In the genomic region with DNA sequence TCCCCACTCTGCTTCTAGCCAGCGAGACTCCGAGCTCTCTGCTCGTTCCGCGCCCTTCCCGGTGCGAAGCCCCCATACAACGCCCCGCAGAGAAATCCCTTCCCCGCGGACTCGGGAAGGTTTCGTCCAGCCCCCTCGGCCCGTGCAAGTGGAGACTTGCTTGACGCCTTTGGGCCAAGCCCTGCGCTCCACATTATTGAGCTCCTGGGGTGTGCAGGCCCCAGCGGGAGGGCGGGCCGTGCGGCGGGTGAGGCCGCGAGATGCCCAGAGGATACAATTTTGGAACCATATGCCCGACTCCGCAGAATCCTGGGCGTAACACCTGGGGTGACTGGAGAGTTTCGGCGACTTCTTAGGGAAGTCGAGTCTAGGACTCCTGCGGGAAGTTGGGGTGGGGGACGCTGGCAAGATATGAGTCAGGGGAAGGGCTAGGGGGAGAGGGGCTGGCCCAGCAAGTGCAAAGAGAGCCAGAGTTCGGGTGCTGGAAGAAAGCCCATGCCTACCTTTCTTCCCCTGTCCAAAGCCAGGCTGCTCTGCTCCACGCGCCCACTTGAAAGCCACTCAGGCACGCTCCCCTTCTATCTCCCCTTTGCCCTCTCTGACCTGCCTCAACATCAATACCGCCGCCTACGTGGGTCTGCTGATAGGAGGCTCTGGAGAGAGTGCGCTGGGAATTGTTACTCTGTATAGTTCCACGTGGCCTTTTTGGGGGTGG, we compare ENCODE assay signal across 8 cellular contexts. TPM values are rescaled to one million over a fixed set of nuclear protein-coding genes. Genes with fewer than 3 reads are reported as not detected.
DNase-seq lines count a peak whose midpoint lies in the region; ATAC-seq and TF ChIP-seq lines count a peak whose summit lies in the region.

No MANE protein-coding gene starts in this region.

- no peaks in the 10 kb centered on the region for H3K27me3 Mint-ChIP-seq in CD4-positive, CD25-positive, alpha-beta regulatory T cell
- H3K27me3 Mint-ChIP-seq in HFFc6 (ENCODE audit: insufficient read depth) = no peaks in the 10 kb centered on the region
- no peaks in the 10 kb centered on the region for H3K27me3 Mint-ChIP-seq in central memory CD8-positive, alpha-beta T cell
- H3K27me3 Mint-ChIP-seq in natural killer cell treated with Interleukin-12 subunit alpha and Interleukin-12 subunit beta and Interleukin-15 and Interleukin-18, amount 100 ng/mL, for 72 hours = peaks cover 0 to 5% of the 10 kb centered on the region in 2 donors

- H3K36me3 Mint-ChIP-seq in CD4-positive, CD25-positive, alpha-beta regulatory T cell = no peaks in the 10 kb centered on the region
- H3K36me3 Mint-ChIP-seq in HFFc6 (ENCODE audit: low read depth) = no peaks in the 10 kb centered on the region
- H3K36me3 Mint-ChIP-seq in central memory CD8-positive, alpha-beta T cell (ENCODE audit: insufficient read depth) = peaks cover 9% of the 10 kb centered on the region
- H3K36me3 Mint-ChIP-seq in natural killer cell treated with Interleukin-12 subunit alpha and Interleukin-12 subunit beta and Interleukin-15 and Interleukin-18, amount 100 ng/mL, for 72 hours = no peaks in the 10 kb centered on the region

- no peaks in the 10 kb centered on the region for H3K27me3 ChIP-seq in CD4-positive, CD25-positive, alpha-beta regulatory T cell (ENCODE audit: control insufficient read depth, insufficient read depth, low read length)

- peak overlapping the region in 2 of 3 donors; percentile 53 to 71 for H3K27ac Mint-ChIP-seq in CD4-positive, CD25-positive, alpha-beta regulatory T cell
- H3K27ac Mint-ChIP-seq in HFFc6 = peak overlapping the region; percentile 72
- H3K27ac Mint-ChIP-seq in central memory CD8-positive, alpha-beta T cell (ENCODE audit: low read depth) = no peak overlapping the region
- H3K27ac Mint-ChIP-seq in natural killer cell treated with Interleukin-12 subunit alpha and Interleukin-12 subunit beta and Interleukin-15 and Interleukin-18, amount 100 ng/mL, for 72 hours = peak overlapping the region in 1 of 2 donors; percentile 23

- H3K27ac ChIP-seq in CD4-positive, CD25-positive, alpha-beta regulatory T cell (ENCODE audit: insufficient read depth, low read length, poor library complexity, severe bottlenecking) = peak overlapping the region; percentile 51

- H3K36me3 ChIP-seq in CD4-positive, CD25-positive, alpha-beta regulatory T cell (ENCODE audit: control insufficient read depth, insufficient read depth, low read length) = no peaks in the 10 kb centered on the region

- peaks cover 4 to 37% (median 5%) of the 10 kb centered on the region in 4 donors for H3K4me1 Mint-ChIP-seq in CD4-positive, CD25-positive, alpha-beta regulatory T cell
- H3K4me1 Mint-ChIP-seq in HFFc6 (ENCODE audit: low read depth) = peaks cover 50% of the 10 kb centered on the region
- peaks cover 14% of the 10 kb centered on the region for H3K4me1 Mint-ChIP-seq in central memory CD8-positive, alpha-beta T cell
- peaks cover 24 to 45% of the 10 kb centered on the region in 2 donors for H3K4me1 Mint-ChIP-seq in natural killer cell treated with Interleukin-12 subunit alpha and Interleukin-12 subunit beta and Interleukin-15 and Interleukin-18, amount 100 ng/mL, for 72 hours (ENCODE audit: low read depth in 2 of 2)

- no peak for DNase-seq in CD4-positive, CD25-positive, alpha-beta regulatory T cell
- DNase-seq in HFFc6 (no peak), NCI-H1930 (lab: John Stamatoyannopoulos, UW) (no peak)
- DNase-seq in central memory CD8-positive, alpha-beta T cell (ENCODE audit: low spot score in 2 of 2) = no peak
- DNase-seq in natural killer cell treated with Interleukin-12 subunit alpha and Interleukin-12 subunit beta and Interleukin-15 and Interleukin-18, amount 100 ng/mL, for 72 hours (ENCODE audit: low spot score) = no peak
- no peak for DNase-seq in stimulated activated CD8-positive, alpha-beta memory T cell treated with anti-CD3 and anti-CD28 coated beads, Interleukin-4, amount 100 ng/mL, for 48 hours

- no peak for TF ChIP-seq CTCF in HFFc6 (IDR thresholded peaks at IDR 0.05)

- peaks cover 23% of the 10 kb centered on the region for H3K4me1 ChIP-seq in CD4-positive, CD25-positive, alpha-beta regulatory T cell (ENCODE audit: control insufficient read depth, insufficient read depth, low read length, poor library complexity, severe bottlenecking)

- peak overlapping the region; percentile 73 to 84 (median 77) for H3K4me3 Mint-ChIP-seq in CD4-positive, CD25-positive, alpha-beta regulatory T cell
- H3K4me3 Mint-ChIP-seq in HFFc6 = peak overlapping the region; percentile 64
- H3K4me3 Mint-ChIP-seq in central memory CD8-positive, alpha-beta T cell = peak overlapping the region; percentile 89
- H3K4me3 Mint-ChIP-seq in natural killer cell treated with Interleukin-12 subunit alpha and Interleukin-12 subunit beta and Interleukin-15 and Interleukin-18, amount 100 ng/mL, for 72 hours = peak overlapping the region; percentile 54

- no peak overlapping the region for H3K4me3 ChIP-seq in CD4-positive, CD25-positive, alpha-beta regulatory T cell (ENCODE audit: low read depth, low read length)

- no peak for ATAC-seq in CD4-positive, CD25-positive, alpha-beta regulatory T cell (ENCODE audit: low read depth in 2 of 2)
- no peak for ATAC-seq in central memory CD8-positive, alpha-beta T cell (replicated peaks; ENCODE audit: extremely low read depth, poor library complexity, severe bottlenecking)
- ATAC-seq in natural killer cell treated with Interleukin-12 subunit alpha and Interleukin-12 subunit beta and Interleukin-15 and Interleukin-18, amount 100 ng/mL, for 72 hours = no peak
- ATAC-seq in GM18520 (IDR thresholded peaks at IDR 0.05; ENCODE audit: unreplicated experiment) (no peak), GM21423 (IDR thresholded peaks at IDR 0.05; ENCODE audit: unreplicated experiment) (no peak)

- H3K9me3 Mint-ChIP-seq in CD4-positive, CD25-positive, alpha-beta regulatory T cell = no peaks in the 10 kb centered on the region
- no peaks in the 10 kb centered on the region for H3K9me3 Mint-ChIP-seq in HFFc6
- no peaks in the 10 kb centered on the region for H3K9me3 Mint-ChIP-seq in central memory CD8-positive, alpha-beta T cell
- H3K9me3 Mint-ChIP-seq in natural killer cell treated with Interleukin-12 subunit alpha and Interleukin-12 subunit beta and Interleukin-15 and Interleukin-18, amount 100 ng/mL, for 72 hours = no peaks in the 10 kb centered on the region

- H3K9me3 ChIP-seq in CD4-positive, CD25-positive, alpha-beta regulatory T cell (ENCODE audit: control insufficient read depth in 2 of 2, low read length in 2 of 2) = no peaks in the 10 kb centered on the region

RNA-seq across cellular contexts. Expression of gene ELF4, which starts 1.1 kb away (rescaled TPM):
- total RNA-seq in CD4-positive, CD25-positive, alpha-beta regulatory T cell = 46.7 TPM
- 10 to 100 TPM; 12.1 to 15.7 (median 14.0) TPM for polyA plus RNA-seq in CD4-positive, CD25-positive, alpha-beta regulatory T cell
- total RNA-seq in HFFc6 (2021; fragmentation: NEBNext Ultra II Directional; extraction: Animal tissue kit (Norgen Biotek cat#: 25700)) = 10 to 100 TPM; 21.9 to 35.9 (median 31.4) TPM
- total RNA-seq in natural killer cell treated with Interleukin-12 subunit alpha and Interleukin-12 subunit beta and Interleukin-15 and Interleukin-18, amount 100 ng/mL, for 72 hours = 10 to 100 TPM; 38.8 to 71.0 TPM

RNA-seq across cellular contexts. Expression of gene AIFM1, which starts 54.3 kb away (rescaled TPM):
- total RNA-seq in CD4-positive, CD25-positive, alpha-beta regulatory T cell = 19.3 TPM
- 10 to 100 TPM; 26.7 to 32.0 (median 28.7) TPM for polyA plus RNA-seq in CD4-positive, CD25-positive, alpha-beta regulatory T cell
- total RNA-seq in HFFc6 (2021; fragmentation: NEBNext Ultra II Directional; extraction: Animal tissue kit (Norgen Biotek cat#: 25700)) = 10 to 100 TPM; 31.9 to 39.5 (median 33.8) TPM
- total RNA-seq in natural killer cell treated with Interleukin-12 subunit alpha and Interleukin-12 subunit beta and Interleukin-15 and Interleukin-18, amount 100 ng/mL, for 72 hours = 10 to 100 TPM; 38.6 to 49.1 TPM
